26 cellular contexts compared by ENCODE assay signal in genomic region chr10:128525444-128525843, GRCh38.
A peak's percentile ranks its signal among the peaks of the same experiment; 100 is the strongest.
DNase-seq lines count a peak whose midpoint lies in the region; ATAC-seq, FAIRE-seq and TF ChIP-seq lines count a peak whose summit lies in the region.
"Had no signal": no experiment of that assay in that cellular context is flagged by ENCODE, and none has a peak within 500 bp of the region (broad histone marks: within the 10 kb centered on the region; RNA-seq: fewer than 3 reads in every experiment).

No MANE protein-coding gene starts in this region.

- DNase-seq in GM23338 (ENCODE audit: low spot score) (no peak), bronchial epithelial cell (ENCODE audit: low read depth) (no peak), activated gamma-delta T cell (lab: John Stamatoyannopoulos, UW) (no peak), AML-193 (lab: John Stamatoyannopoulos, UW) (no peak)
- DNase-seq in stimulated activated naive B cell treated with anti-CD40 and anti-IgM and Interleukin-4, amounts not matched to agents 10 μg/mL and 1 μg/mL and 100 μg/mL, for 72 hours = no peak
- DNase-seq: BE2C; C1 segment of cervical spinal cord; CD4-positive, alpha-beta memory T cell; CD4-positive, CD25-positive, alpha-beta regulatory T cell; CD8-positive, alpha-beta memory T cell; COR-L47; DMS 273 treated with DMSO at 0.1 percent for 48 hours; DMS153; DMS53; DMS79; DND-41; EL; GDM1 had no signal

- H4K20me1 ChIP-seq in GM23338 (replicated peaks; ENCODE audit: insufficient read depth) = no peaks in the 10 kb centered on the region
- H4K20me1 ChIP-seq: BLaER1 had no signal

- TF ChIP-seq CTCF in GM23338 (conservative IDR thresholded peaks at IDR 0.05; ENCODE audit: low read depth in 2 of 2) (no peak), bronchial epithelial cell (IDR thresholded peaks at IDR 0.05; ENCODE audit: insufficient read depth, low read length, severe bottlenecking) (no peak), nephron (IDR thresholded peaks at IDR 0.05; ENCODE audit: unreplicated experiment in 3 of 3) (no peak)

- H3F3A ChIP-seq in GM23338 (replicated peaks; ENCODE audit: low read depth) = no peaks in the 10 kb centered on the region

- H3K27ac Mint-ChIP-seq in GM23338 = no peak overlapping the region
- peak overlapping the region; percentile 34 to 91 (median 37) for H3K27ac Mint-ChIP-seq in nephron
- no peak overlapping the region for H3K27ac Mint-ChIP-seq in stimulated activated naive B cell treated with anti-CD40 and anti-IgM and Interleukin-4, amounts not matched to agents 10 μg/mL and 1 μg/mL and 100 μg/mL, for 72 hours
- H3K27ac Mint-ChIP-seq: CD14-positive monocyte; CD4-positive, alpha-beta memory T cell; CD8-positive, alpha-beta memory T cell had no signal

- H3K27me3 ChIP-seq in GM23338 (ENCODE audit: insufficient read depth) = no peaks in the 10 kb centered on the region
- H3K27me3 ChIP-seq in bronchial epithelial cell (ENCODE audit: control insufficient read depth, insufficient read depth, low read length) = no peaks in the 10 kb centered on the region
- H3K27me3 ChIP-seq: BE2C, BLaER1 had no signal

- H2AFZ ChIP-seq in GM23338 = 0 out of 2 replicates have a peak overlapping the region, but pooled peaks have one; percentile 56

- H3K9me2 ChIP-seq in GM23338 (ENCODE audit: insufficient read depth) = peaks cover 3% of the 10 kb centered on the region

- H3K4me2 ChIP-seq in GM23338 = no peak overlapping the region
- H3K4me2 ChIP-seq: A549, BLaER1 had no signal

- H3K4me3 ChIP-seq in GM23338 (no peak overlapping the region), bronchial epithelial cell (ENCODE audit: low read depth, low read length) (no peak overlapping the region)
- H3K4me3 ChIP-seq: A549, BLaER1, GM12878 had no signal

- H3K36me3 Mint-ChIP-seq in GM23338 (ENCODE audit: low read depth) = peaks cover 4% of the 10 kb centered on the region; the same call in 1 of the 3 replicates
- no peaks in the 10 kb centered on the region for H3K36me3 Mint-ChIP-seq in nephron (ENCODE audit: low read depth)
- no peaks in the 10 kb centered on the region for H3K36me3 Mint-ChIP-seq in stimulated activated naive B cell treated with anti-CD40 and anti-IgM and Interleukin-4, amounts not matched to agents 10 μg/mL and 1 μg/mL and 100 μg/mL, for 72 hours
- H3K36me3 Mint-ChIP-seq: CD14-positive monocyte; CD4-positive, alpha-beta memory T cell; CD4-positive, CD25-positive, alpha-beta regulatory T cell; CD8-positive, alpha-beta memory T cell had no signal

- H3K79me2 ChIP-seq in GM23338 (replicated peaks; ENCODE audit: insufficient read depth) = no peaks in the 10 kb centered on the region

- ATAC-seq in GM23338 = no peak
- no peak for ATAC-seq in stimulated activated naive B cell treated with anti-CD40 and anti-IgM and Interleukin-4, amounts not matched to agents 10 μg/mL and 1 μg/mL and 100 μg/mL, for 72 hours (replicated peaks)
- ATAC-seq: A549, GM12878 had no signal

- peaks cover 39% of the 10 kb centered on the region for H3K4me1 Mint-ChIP-seq in GM23338
- peaks cover 59% of the 10 kb centered on the region for H3K4me1 Mint-ChIP-seq in nephron
- no peaks in the 10 kb centered on the region for H3K4me1 Mint-ChIP-seq in stimulated activated naive B cell treated with anti-CD40 and anti-IgM and Interleukin-4, amounts not matched to agents 10 μg/mL and 1 μg/mL and 100 μg/mL, for 72 hours
- H3K4me1 Mint-ChIP-seq: CD14-positive monocyte; CD4-positive, alpha-beta memory T cell; CD4-positive, CD25-positive, alpha-beta regulatory T cell; CD8-positive, alpha-beta memory T cell had no signal

- peaks cover 7% of the 10 kb centered on the region; the same call in 2 of the 3 replicates for H3K9me3 Mint-ChIP-seq in GM23338
- no peaks in the 10 kb centered on the region for H3K9me3 Mint-ChIP-seq in nephron
- H3K9me3 Mint-ChIP-seq in stimulated activated naive B cell treated with anti-CD40 and anti-IgM and Interleukin-4, amounts not matched to agents 10 μg/mL and 1 μg/mL and 100 μg/mL, for 72 hours = peaks cover 1 to 4% of the 10 kb centered on the region in 2 donors

- H3K27ac ChIP-seq in GM23338 (ENCODE audit: low read depth) = no peak overlapping the region
- H3K27ac ChIP-seq: 22Rv1, A549, BLaER1 had no signal

- H3K4me3 Mint-ChIP-seq in GM23338 = no peak overlapping the region
- H3K4me3 Mint-ChIP-seq in nephron = no peak overlapping the region
- no peak overlapping the region for H3K4me3 Mint-ChIP-seq in stimulated activated naive B cell treated with anti-CD40 and anti-IgM and Interleukin-4, amounts not matched to agents 10 μg/mL and 1 μg/mL and 100 μg/mL, for 72 hours
- H3K4me3 Mint-ChIP-seq: CD14-positive monocyte; CD4-positive, alpha-beta memory T cell; CD4-positive, CD25-positive, alpha-beta regulatory T cell; CD8-positive, alpha-beta memory T cell had no signal

- peaks cover 10% of the 10 kb centered on the region for H3K27me3 Mint-ChIP-seq in GM23338 (ENCODE audit: insufficient read depth, low read depth, poor library complexity)
- peaks cover 2% of the 10 kb centered on the region for H3K27me3 Mint-ChIP-seq in nephron (ENCODE audit: low read depth)
- H3K27me3 Mint-ChIP-seq in stimulated activated naive B cell treated with anti-CD40 and anti-IgM and Interleukin-4, amounts not matched to agents 10 μg/mL and 1 μg/mL and 100 μg/mL, for 72 hours = no peaks in the 10 kb centered on the region

- FAIRE-seq in bronchial epithelial cell (lab: Jason Lieb, UNC) = peak; percentile 7
- FAIRE-seq: A549, GM12878, GM12892, GM18507 had no signal

- no peaks in the 10 kb centered on the region for H3K36me3 ChIP-seq in GM23338 (ENCODE audit: insufficient read depth)
- H3K36me3 ChIP-seq in bronchial epithelial cell (ENCODE audit: control insufficient read depth, insufficient read depth, low read length) = no peaks in the 10 kb centered on the region
- H3K36me3 ChIP-seq: BE2C, BLaER1 had no signal

- H3K4me1 ChIP-seq in GM23338 (ENCODE audit: insufficient read depth) = peaks cover 30% of the 10 kb centered on the region
- H3K4me1 ChIP-seq: A549, BLaER1 had no signal

TF ChIP-seq in GM23338, 12 proteins besides CTCF, POLR2A, EP300 and RAD21:
- no peak for TF ChIP-seq CREB1 (CRISPR knock-in tag; IDR thresholded peaks at IDR 0.05; ENCODE audit: low read depth)
- TF ChIP-seq EZH2 (IDR thresholded peaks at IDR 0.05; ENCODE audit: low read depth, unreplicated experiment) = no peak
- no peak for TF ChIP-seq EZH2phosphoT487 (IDR thresholded peaks at IDR 0.05; ENCODE audit: unreplicated experiment)
TF ChIP-seq in GM23338: peak in this region for 0.

Comparison
In these comparisons a context has a peak if more than half of its experiments do, and no peak if none do; other contexts are left out.
1. H3K27ac Mint-ChIP-seq: peak in nephron (3 of 3); none in GM23338 (single experiment) and stimulated activated naive B cell treated with anti-CD40 and anti-IgM and Interleukin-4, amounts not matched to agents 10 μg/mL and 1 μg/mL and 100 μg/mL, for 72 hours (single experiment).